In genomic region chr12:109880938-109881337, GRCh38 we compare ENCODE assay signal across 8 cellular contexts. TPM values are rescaled to one million over a fixed set of nuclear protein-coding genes. Genes with fewer than 3 reads are reported as not detected.
DNase-seq lines count a peak whose midpoint lies in the region; TF ChIP-seq lines count a peak whose summit lies in the region.

No MANE protein-coding gene starts in this region.

- BruUV-seq in Caco-2 (replicated peaks; lab: Mats Ljungman, UMichigan) = no TSS peak

- H3K9me3 Mint-ChIP-seq in Caco-2 (ENCODE audit: unreplicated experiment) = no peaks in the 10 kb centered on the region
- no peaks in the 10 kb centered on the region for H3K9me3 Mint-ChIP-seq in endothelial cell (ENCODE audit: unreplicated experiment)

- H3K36me3 Mint-ChIP-seq in Caco-2 (ENCODE audit: insufficient read depth, unreplicated experiment) = no peaks in the 10 kb centered on the region
- H3K36me3 Mint-ChIP-seq in endothelial cell (ENCODE audit: low read depth, unreplicated experiment) = peaks cover 12% of the 10 kb centered on the region

- H3K4me1 Mint-ChIP-seq in Caco-2 (ENCODE audit: low read depth, unreplicated experiment) = peaks cover 25% of the 10 kb centered on the region
- peaks cover 57% of the 10 kb centered on the region for H3K4me1 Mint-ChIP-seq in endothelial cell (ENCODE audit: unreplicated experiment)

- H3K4ac ChIP-seq in neuronal stem cell (ENCODE audit: low read length) = no peak overlapping the region

- H3K23ac ChIP-seq in neuronal stem cell (ENCODE audit: low read depth, low read length, poor library complexity) = no peak overlapping the region

- no peak overlapping the region for H2BK12ac ChIP-seq in neuronal stem cell (ENCODE audit: low read length)

- H3K27me3 ChIP-seq in Caco-2 (replicated peaks; ENCODE audit: control insufficient read depth, insufficient read depth, low read length) (no peaks in the 10 kb centered on the region; the same call in 1 of the 2 replicates), neuronal stem cell (ENCODE audit: control insufficient read depth in 3 of 3, insufficient read depth in 3 of 3, low read depth in 1 of 3, low read length in 3 of 3) (peaks cover 0 to 10% (median 10%) of the 10 kb centered on the region in 3 experiments)

- H3K4me3 Mint-ChIP-seq in Caco-2 (ENCODE audit: unreplicated experiment) = peak overlapping the region; percentile 71
- H3K4me3 Mint-ChIP-seq in endothelial cell (ENCODE audit: unreplicated experiment) = peak overlapping the region; percentile 95

- H3K27me3 Mint-ChIP-seq in Caco-2 (ENCODE audit: insufficient read depth, unreplicated experiment) = no peaks in the 10 kb centered on the region
- H3K27me3 Mint-ChIP-seq in endothelial cell (ENCODE audit: unreplicated experiment) = peaks cover 19% of the 10 kb centered on the region

- H3K9me3 ChIP-seq in Caco-2 = no peaks in the 10 kb centered on the region
- no peaks in the 10 kb centered on the region for H3K9me3 ChIP-seq in neuronal stem cell (replicated peaks in 1 of 2; ENCODE audit: control insufficient read depth in 2 of 2, insufficient read depth in 1 of 2, low read depth in 1 of 2, low read length in 2 of 2)

- peak overlapping the region; percentile 61 for H3K4me2 ChIP-seq in neuronal stem cell (ENCODE audit: insufficient read depth, low read length, poor library complexity, severe bottlenecking)

- no peak overlapping the region for H3K18ac ChIP-seq in neuronal stem cell (ENCODE audit: low read length)

- peaks cover 5% of the 10 kb centered on the region for H3K79me1 ChIP-seq in neuronal stem cell (ENCODE audit: low read depth, low read length)

- no peak overlapping the region for H2BK15ac ChIP-seq in neuronal stem cell (ENCODE audit: low read length)

- no peak overlapping the region for H4K91ac ChIP-seq in neuronal stem cell (ENCODE audit: low read depth, low read length, poor library complexity)

- H2AK5ac ChIP-seq in neuronal stem cell (ENCODE audit: low read depth, low read length) = no peak overlapping the region

- no peak for TF ChIP-seq CTCF in Caco-2 (IDR thresholded peaks at IDR 0.05; ENCODE audit: insufficient read depth in 1 of 2, low read depth in 1 of 2, low read length in 1 of 2, severe bottlenecking in 1 of 2, unreplicated experiment in 1 of 2)
- TF ChIP-seq CTCF in endothelial cell (IDR thresholded peaks at IDR 0.05; ENCODE audit: unreplicated experiment) = no peak

- H3K4me1 ChIP-seq in Caco-2 = peaks cover 17% of the 10 kb centered on the region
- peaks cover 10 to 14% of the 10 kb centered on the region in 2 donors for H3K4me1 ChIP-seq in neuronal stem cell (ENCODE audit: control insufficient read depth in 2 of 2, insufficient read depth in 1 of 2, low read depth in 1 of 2, low read length in 2 of 2)

- DNase-seq in Caco-2 (no peak), OCI-M1 (lab: John Stamatoyannopoulos, UW) (peak; percentile 26), endothelial cell (ENCODE audit: low spot score) (no peak), neuronal stem cell (ENCODE audit: low spot score) (no peak), GM19240 (ENCODE audit: insufficient read length, low spot score) (no peak), ureter (ENCODE audit: low spot score) (no peak), RPMI8226 (no peak)
- DNase-seq in stimulated activated CD4-positive, alpha-beta T cell treated with anti-CD3 and anti-CD28 coated beads, Interleukin-12 subunit alpha, Interleukin-12 subunit beta, amount 100 ng/mL, for 4 hours = no peak

- peak overlapping the region; percentile 39 for H3K4me3 ChIP-seq in Caco-2 (ENCODE audit: low read depth, low read length)
- H3K4me3 ChIP-seq in neuronal stem cell (ENCODE audit: low read length in 2 of 2) = peak overlapping the region; percentile 79 to 86

- no peak overlapping the region for H2BK5ac ChIP-seq in neuronal stem cell (ENCODE audit: low read length)

- no peak overlapping the region for H3K27ac ChIP-seq in neuronal stem cell (replicated peaks; ENCODE audit: low read length)

- no peak overlapping the region for H4K8ac ChIP-seq in neuronal stem cell (ENCODE audit: low read depth, low read length)

- H3K27ac Mint-ChIP-seq in Caco-2 (ENCODE audit: unreplicated experiment) (peak overlapping the region; percentile 27), endothelial cell (ENCODE audit: unreplicated experiment) (peak overlapping the region; percentile 65)

- peak overlapping the region; percentile 99 for H2AFZ ChIP-seq in neuronal stem cell (ENCODE audit: low read length)

- CTCF ChIA-PET in Caco-2 (lab: Charles Lee) = interaction anchor here (1.5 kb wide), 1 partner anchor 36 kb away, joined by 5 read pairs; no protein-coding TSS in a partner anchor

- intact Hi-C loops in Caco-2 (cut with micrococcal nuclease; ENCODE audit: unreplicated experiment) = loop anchor here (1.0 kb wide), 2 partner anchors 28 to 76 kb away; no protein-coding TSS in a partner anchor

- H3K14ac ChIP-seq in neuronal stem cell (ENCODE audit: low read length) = no peak overlapping the region

- WGBS in neuronal stem cell (ENCODE audit: extremely low coverage in 2 of 2, insufficient read length in 2 of 2, insufficient replicate concordance in 1 of 2), 2 donors = no CpG with 5 or more reads among the region's 9 CpGs

- H3K36me3 ChIP-seq in Caco-2 (ENCODE audit: control insufficient read depth, insufficient read depth, low read length) (no peaks in the 10 kb centered on the region), neuronal stem cell (replicated peaks in 1 of 2; ENCODE audit: control insufficient read depth in 2 of 2, insufficient read depth in 2 of 2, low read length in 2 of 2) (no peaks in the 10 kb centered on the region)

- POLR2A ChIA-PET in Caco-2 (lab: Charles Lee) = no interaction called here

- no peak overlapping the region for H3K9ac ChIP-seq in neuronal stem cell (ENCODE audit: low read depth, low read length, poor library complexity)

- no peak overlapping the region for H2BK120ac ChIP-seq in neuronal stem cell (ENCODE audit: low read depth, low read length)

RNA-seq across cellular contexts. Expression of gene GLTP, which starts 0.6 kb away (rescaled TPM):
- total RNA-seq in Caco-2 (2022) (12.2 and 14.9 TPM in 2 replicates), endothelial cell (ENCODE audit: unreplicated experiment) (51.2 TPM), ureter (106 TPM)
- 23.7 TPM for polyA plus RNA-seq in neuronal stem cell (2013, experiment 1 of 2)
- polyA plus RNA-seq in neuronal stem cell (2013, experiment 2 of 2) = 24.7 TPM

RNA-seq across cellular contexts. Expression of gene TCHP, which starts 19.1 kb away (rescaled TPM):
- 17.7 and 19.5 TPM in 2 replicates for total RNA-seq in Caco-2 (2022)
- 20.8 TPM for total RNA-seq in endothelial cell (ENCODE audit: unreplicated experiment)
- 17.3 TPM for polyA plus RNA-seq in neuronal stem cell (2013, experiment 1 of 2)
- polyA plus RNA-seq in neuronal stem cell (2013, experiment 2 of 2) = 17.6 TPM
- 20.8 TPM for total RNA-seq in ureter

RNA-seq across cellular contexts. Expression of gene TRPV4, which starts 47.7 kb away (rescaled TPM):
- not detected in 2 replicates for total RNA-seq in Caco-2 (2022)
- 7.0 TPM for total RNA-seq in endothelial cell (ENCODE audit: unreplicated experiment)
- 3.5 TPM for polyA plus RNA-seq in neuronal stem cell (2013, experiment 1 of 2)
- polyA plus RNA-seq in neuronal stem cell (2013, experiment 2 of 2) = 3.6 TPM
- total RNA-seq in ureter = 3.6 TPM
